9 cellular contexts compared by ENCODE assay signal in genomic region chr9:124295097-124295794, GRCh38. TPM values are rescaled to one million over a fixed set of nuclear protein-coding genes. Genes with fewer than 3 reads are reported as not detected.
DNase-seq lines count a peak whose midpoint lies in the region; ATAC-seq and TF ChIP-seq lines count a peak whose summit lies in the region.
"Had no signal": no experiment of that assay in that cellular context is flagged by ENCODE, and none has a peak within 500 bp of the region (broad histone marks: within the 10 kb centered on the region; RNA-seq: fewer than 3 reads in every experiment).

No MANE protein-coding gene starts in this region.

- no peak overlapping the region for H3K27ac Mint-ChIP-seq in activated CD4-positive, alpha-beta memory T cell treated with anti-CD3 and anti-CD28 coated beads for 36 hours

- no peaks in the 10 kb centered on the region for H3K36me3 ChIP-seq in left ventricle myocardium inferior
- H3K36me3 ChIP-seq in right atrium auricular region, result no peaks in the 10 kb centered on the region
- no peaks in the 10 kb centered on the region for H3K36me3 ChIP-seq in body of pancreas (replicated peaks in 1 of 2; ENCODE audit: insufficient read depth in 1 of 2, low read depth in 2 of 2)
- peaks cover 50 to 54% of the 10 kb centered on the region in 2 experiments for H3K36me3 ChIP-seq in mesenchymal stem cell (ENCODE audit: control insufficient read depth in 1 of 2, insufficient read depth in 2 of 2, low read depth in 1 of 2, low read length in 2 of 2)

- POLR2A ChIA-PET in activated CD4-positive, alpha-beta memory T cell treated with anti-CD3 and anti-CD28 coated beads for 36 hours (lab: Charles Lee), result no interaction called here

- peak overlapping the region; percentile 90 for H2BK120ac ChIP-seq in mesenchymal stem cell (ENCODE audit: low read depth, low read length)

- H3K14ac ChIP-seq in mesenchymal stem cell (ENCODE audit: low read length in 2 of 2), result peak overlapping the region in 1 of 2 experiments; percentile 93

- peak overlapping the region; percentile 82 for H2AK5ac ChIP-seq in mesenchymal stem cell (ENCODE audit: low read length, severe bottlenecking)

- ATAC-seq in body of pancreas, result no peak

- H3K27me3 Mint-ChIP-seq in activated CD4-positive, alpha-beta memory T cell treated with anti-CD3 and anti-CD28 coated beads for 36 hours, result no peaks in the 10 kb centered on the region

- no peaks in the 10 kb centered on the region for H3K9me3 Mint-ChIP-seq in activated CD4-positive, alpha-beta memory T cell treated with anti-CD3 and anti-CD28 coated beads for 36 hours

- peaks cover 30% of the 10 kb centered on the region for H3K4me1 Mint-ChIP-seq in activated CD4-positive, alpha-beta memory T cell treated with anti-CD3 and anti-CD28 coated beads for 36 hours (ENCODE audit: low read depth)

- DNase-seq in left ventricle myocardium inferior (no peak), right atrium auricular region (ENCODE audit: low spot score) (no peak), body of pancreas (no peak), mesenchymal stem cell (peak; percentile 90), DMS53 treated with DMSO at 0.1 percent for 48 hours (lab: John Stamatoyannopoulos, UW; ENCODE audit: unreplicated experiment) (no peak), NCI-H2081 (lab: John Stamatoyannopoulos, UW) (no peak), NCI-H510A (lab: John Stamatoyannopoulos, UW) (no peak)
- no peak for DNase-seq in activated CD4-positive, alpha-beta memory T cell treated with anti-CD3 and anti-CD28 coated beads for 36 hours
- DNase-seq: stimulated activated CD4-positive, alpha-beta T cell treated with anti-CD3 and anti-CD28 coated beads, Interleukin-1b, Interleukin-23, amount 100 ng/mL, for 48 hours had no signal

- intact Hi-C loops in left ventricle myocardium inferior (cut with micrococcal nuclease) (no loop called here), body of pancreas (cut with DNase I) (no loop called here)
- intact Hi-C loops in activated CD4-positive, alpha-beta memory T cell treated with anti-CD3 and anti-CD28 coated beads for 36 hours (cut with micrococcal nuclease), result no loop called here

- H3K4ac ChIP-seq in mesenchymal stem cell (ENCODE audit: low read depth in 1 of 2, low read length in 2 of 2), result peak overlapping the region; percentile 61 to 97

- TF ChIP-seq CTCF in left ventricle myocardium inferior (IDR thresholded peaks at IDR 0.05; ENCODE audit: borderline replicate concordance) (no peak), right atrium auricular region (IDR thresholded peaks at IDR 0.05) (no peak), body of pancreas (IDR thresholded peaks at IDR 0.05) (no peak)

- H3K79me1 ChIP-seq in mesenchymal stem cell (replicated peaks; ENCODE audit: low read length, poor library complexity, severe bottlenecking), result no peaks in the 10 kb centered on the region

- peak overlapping the region; percentile 88 for H4K8ac ChIP-seq in mesenchymal stem cell (ENCODE audit: low read length)

- H4K91ac ChIP-seq in mesenchymal stem cell (ENCODE audit: low read length), result peak overlapping the region; percentile 98

- CTCF ChIA-PET in activated CD4-positive, alpha-beta memory T cell treated with anti-CD3 and anti-CD28 coated beads for 36 hours (lab: Charles Lee), result interaction anchor here (0.9 to 1.0 kb wide), 2 partner anchors 167 to 168 kb away, joined by 3 read pairs; no protein-coding TSS in a partner anchor

- 67 to 91% methylated on average over 9 to 19 of the region's 19 CpGs for WGBS in body of pancreas, 2 donors
- WGBS in mesenchymal stem cell, result 29% methylated on average over 19 of the region's 19 CpGs

- no peak overlapping the region for H3K23ac ChIP-seq in mesenchymal stem cell (ENCODE audit: low read length in 2 of 2)

- H3K9me3 ChIP-seq in left ventricle myocardium inferior (replicated peaks) (no peaks in the 10 kb centered on the region), right atrium auricular region (no peaks in the 10 kb centered on the region), body of pancreas (no peaks in the 10 kb centered on the region), mesenchymal stem cell (ENCODE audit: control insufficient read depth, low read length) (no peaks in the 10 kb centered on the region)

- no peak overlapping the region for H3K4me2 ChIP-seq in mesenchymal stem cell (ENCODE audit: low read length, poor library complexity, severe bottlenecking)

- no peak overlapping the region for H2AFZ ChIP-seq in mesenchymal stem cell (ENCODE audit: low read depth, low read length)

- peaks cover 96% of the 10 kb centered on the region for H3K4me1 ChIP-seq in left ventricle myocardium inferior
- peaks cover 0 to 86% of the 10 kb centered on the region in 2 donors for H3K4me1 ChIP-seq in right atrium auricular region
- peaks cover 59% of the 10 kb centered on the region for H3K4me1 ChIP-seq in body of pancreas
- H3K4me1 ChIP-seq in mesenchymal stem cell (ENCODE audit: control insufficient read depth, insufficient read depth, low read depth, low read length), result peaks cover 90% of the 10 kb centered on the region

- H3K27me3 ChIP-seq in left ventricle myocardium inferior (ENCODE audit: low read depth) (no peaks in the 10 kb centered on the region), right atrium auricular region (no peaks in the 10 kb centered on the region), body of pancreas (no peaks in the 10 kb centered on the region), mesenchymal stem cell (ENCODE audit: control insufficient read depth in 1 of 2, insufficient read depth in 1 of 2, low read length in 2 of 2) (no peaks in the 10 kb centered on the region)

- peak overlapping the region; percentile 13 for H2BK15ac ChIP-seq in mesenchymal stem cell (ENCODE audit: low read depth, poor library complexity, severe bottlenecking)

- H3K36me3 Mint-ChIP-seq in activated CD4-positive, alpha-beta memory T cell treated with anti-CD3 and anti-CD28 coated beads for 36 hours, result no peaks in the 10 kb centered on the region

- peak overlapping the region; percentile 56 to 98 for H3K18ac ChIP-seq in mesenchymal stem cell (ENCODE audit: low read depth in 1 of 2, low read length in 2 of 2)

- no peak for TF ChIP-seq POLR2A in body of pancreas (IDR thresholded peaks at IDR 0.05)

- H3K27ac ChIP-seq in left ventricle myocardium inferior (replicated peaks) (peak overlapping the region; percentile 90), right atrium auricular region (no peak overlapping the region), body of pancreas (peak overlapping the region in 3 of 4 donors; percentile 69 to 85 (median 83)), mesenchymal stem cell (ENCODE audit: low read length, poor library complexity, severe bottlenecking) (peak overlapping the region; percentile 92)

- H2BK5ac ChIP-seq in mesenchymal stem cell (ENCODE audit: low read depth, low read length, poor library complexity, severe bottlenecking), result no peak overlapping the region

- H3K9ac ChIP-seq in mesenchymal stem cell (ENCODE audit: low read length), result no peak overlapping the region

- H3K4me3 ChIP-seq in left ventricle myocardium inferior (no peak overlapping the region), right atrium auricular region (no peak overlapping the region), body of pancreas (no peak overlapping the region), mesenchymal stem cell (ENCODE audit: insufficient read depth in 1 of 2, low read depth in 1 of 2, low read length in 2 of 2) (no peak overlapping the region)

- peak overlapping the region; percentile 95 to 98 for H2BK12ac ChIP-seq in mesenchymal stem cell (ENCODE audit: low read length in 2 of 2)

- H3K4me3 Mint-ChIP-seq in activated CD4-positive, alpha-beta memory T cell treated with anti-CD3 and anti-CD28 coated beads for 36 hours, result no peak overlapping the region

RNA-seq across cellular contexts. Expression of gene NEK6, which starts 37.5 kb away (rescaled TPM):
- total RNA-seq in left ventricle myocardium inferior, result 8.7 TPM
- 1 to 10 TPM; 9.2 to 9.7 TPM for total RNA-seq in right atrium auricular region
- total RNA-seq in body of pancreas, result 10 to 100 TPM; 15.5 to 23.6 TPM
- polyA plus RNA-seq in mesenchymal stem cell (2013, experiment 1 of 2), result 99.8 TPM
- polyA plus RNA-seq in mesenchymal stem cell (2013, experiment 2 of 2), result 97.5 TPM
- 10 to 100 TPM; 16.1 to 18.8 TPM for total RNA-seq in activated CD4-positive, alpha-beta memory T cell treated with anti-CD3 and anti-CD28 coated beads for 36 hours

Comparison
In these comparisons a context has a peak if more than half of its experiments do, and no peak if none do; other contexts are left out.
1. H3K27ac ChIP-seq: peak in left ventricle myocardium inferior (single experiment), body of pancreas (3 of 4) and mesenchymal stem cell (single experiment); none in right atrium auricular region (0 of 2).